ENCODE assay signal across 8 cellular contexts in genomic region chr3:126959921-126960603, GRCh38. TPM values are rescaled to one million over a fixed set of nuclear protein-coding genes. Genes with fewer than 3 reads are reported as not detected.
DNase-seq lines count a peak whose midpoint lies in the region; ATAC-seq and TF ChIP-seq lines count a peak whose summit lies in the region.

No MANE protein-coding gene starts in this region.

- intact Hi-C loops in Caco-2 (cut with micrococcal nuclease; ENCODE audit: unreplicated experiment) = no loop called here

- H3K4me3 Mint-ChIP-seq in Caco-2 (ENCODE audit: unreplicated experiment) = peak overlapping the region; percentile 5
- H3K4me3 Mint-ChIP-seq in neural progenitor cell = no peak overlapping the region
- no peak overlapping the region for H3K4me3 Mint-ChIP-seq in mesothelial cell of epicardium

- no peaks in the 10 kb centered on the region for H3F3A ChIP-seq in neural progenitor cell (ENCODE audit: low read depth)

- no peaks in the 10 kb centered on the region for H3K79me2 ChIP-seq in neural progenitor cell (ENCODE audit: low read depth)

- H3K4me3 ChIP-seq in Caco-2 (ENCODE audit: low read depth, low read length) = no peak overlapping the region
- no peak overlapping the region for H3K4me3 ChIP-seq in neural progenitor cell

- TF ChIP-seq CTCF in Caco-2 (IDR thresholded peaks at IDR 0.05; ENCODE audit: insufficient read depth in 1 of 2, low read depth in 1 of 2, low read length in 1 of 2, severe bottlenecking in 1 of 2, unreplicated experiment in 1 of 2) = no peak
- peak; percentile 44 for TF ChIP-seq CTCF in neural progenitor cell (IDR thresholded peaks at IDR 0.05)
- no peak for TF ChIP-seq CTCF in mesothelial cell of epicardium (IDR thresholded peaks at IDR 0.05; ENCODE audit: unreplicated experiment)
- TF ChIP-seq CTCF in omental fat pad (IDR thresholded peaks at IDR 0.05) = no peak

- DNase-seq in Caco-2 (no peak), NCI-H2081 treated with DMSO at 0.1 percent for 48 hours (lab: John Stamatoyannopoulos, UW) (peak; percentile 73), dermis microvascular lymphatic vessel endothelial cell (ENCODE audit: low read depth in 2 of 2) (peak; percentile 68 to 88), neural progenitor cell (ENCODE audit: low spot score) (peak; percentile 73), mesothelial cell of epicardium (ENCODE audit: low spot score in 2 of 2, unreplicated experiment in 2 of 2) (no peak), omental fat pad (ENCODE audit: low spot score) (no peak)
- no peak for DNase-seq in activated CD4-positive, alpha-beta T cell treated with anti-CD3 and anti-CD28 coated beads, Interleukin-2, amount 50 U/mL, for 4 hours
- no peak for DNase-seq in activated naive CD4-positive, alpha-beta T cell (lab: John Stamatoyannopoulos, UW)

- no peak overlapping the region for H3K4me2 ChIP-seq in neural progenitor cell

- ATAC-seq in omental fat pad (ENCODE audit: low FRiP score) = no peak

- H3K27me3 ChIP-seq in Caco-2 (replicated peaks; ENCODE audit: control insufficient read depth, insufficient read depth, low read length) (no peaks in the 10 kb centered on the region), neural progenitor cell (no peaks in the 10 kb centered on the region)

- H3K27ac Mint-ChIP-seq in Caco-2 (ENCODE audit: unreplicated experiment) (peak overlapping the region; percentile 6), neural progenitor cell (peak overlapping the region; percentile 90), mesothelial cell of epicardium (no peak overlapping the region)

- H3K27ac ChIP-seq in neural progenitor cell = no peak overlapping the region

- no peaks in the 10 kb centered on the region for H3K9me3 ChIP-seq in Caco-2
- H3K9me3 ChIP-seq in neural progenitor cell (ENCODE audit: low read depth) = no peaks in the 10 kb centered on the region

- POLR2A ChIA-PET in Caco-2 (lab: Charles Lee) = no interaction called here

- no peaks in the 10 kb centered on the region; the same call in 1 of the 2 replicates for H3K36me3 ChIP-seq in Caco-2 (ENCODE audit: control insufficient read depth, insufficient read depth, low read length)
- no peaks in the 10 kb centered on the region for H3K36me3 ChIP-seq in neural progenitor cell

- H3K4me1 ChIP-seq in Caco-2 (peaks cover 6% of the 10 kb centered on the region; the same call in 1 of the 2 replicates), neural progenitor cell (peaks cover 10% of the 10 kb centered on the region)

- no TSS peak for BruUV-seq in Caco-2 (replicated peaks; lab: Mats Ljungman, UMichigan)

- H3K27me3 Mint-ChIP-seq in Caco-2 (ENCODE audit: insufficient read depth, unreplicated experiment) (no peaks in the 10 kb centered on the region), neural progenitor cell (ENCODE audit: insufficient read depth, low read depth) (peaks cover 3% of the 10 kb centered on the region), mesothelial cell of epicardium (ENCODE audit: low read depth) (peaks cover 10% of the 10 kb centered on the region)

- no peak overlapping the region for H3K9ac ChIP-seq in neural progenitor cell

- H3K9me3 Mint-ChIP-seq in Caco-2 (ENCODE audit: unreplicated experiment) = no peaks in the 10 kb centered on the region
- no peaks in the 10 kb centered on the region for H3K9me3 Mint-ChIP-seq in neural progenitor cell
- H3K9me3 Mint-ChIP-seq in mesothelial cell of epicardium = no peaks in the 10 kb centered on the region

- CTCF ChIA-PET in Caco-2 (lab: Charles Lee) = interaction anchor here (1.3 to 1.7 kb wide), 3 partner anchors 109 to 213 kb away, joined by 3 to 5 read pairs (median 4); no protein-coding TSS in a partner anchor

- peaks cover 14% of the 10 kb centered on the region for H3K4me1 Mint-ChIP-seq in Caco-2 (ENCODE audit: low read depth, unreplicated experiment)
- peaks cover 17% of the 10 kb centered on the region for H3K4me1 Mint-ChIP-seq in neural progenitor cell
- H3K4me1 Mint-ChIP-seq in mesothelial cell of epicardium = peaks cover 3% of the 10 kb centered on the region

- H2AFZ ChIP-seq in neural progenitor cell (replicated peaks) = peak overlapping the region; percentile 20

- no peaks in the 10 kb centered on the region for H4K20me1 ChIP-seq in neural progenitor cell (ENCODE audit: low read depth)

- H3K36me3 Mint-ChIP-seq in Caco-2 (ENCODE audit: insufficient read depth, unreplicated experiment) = peaks cover 14% of the 10 kb centered on the region
- H3K36me3 Mint-ChIP-seq in neural progenitor cell = peaks cover 3% of the 10 kb centered on the region
- H3K36me3 Mint-ChIP-seq in mesothelial cell of epicardium = peaks cover 7% of the 10 kb centered on the region

RNA-seq across cellular contexts. Expression of gene PLXNA1, which starts 22.9 kb away (rescaled TPM):
- total RNA-seq in Caco-2 (2022) = 92.4 and 95.1 TPM in 2 replicates
- 14.1 and 21.7 TPM in 2 replicates for total RNA-seq in dermis microvascular lymphatic vessel endothelial cell
- total RNA-seq in neural progenitor cell (ENCODE audit: low replicate concordance) = 34.7 and 89.1 TPM in 2 replicates
- 50.1 to 55.2 TPM (median 54.2 TPM) in 3 replicates for total RNA-seq in mesothelial cell of epicardium
- 10 to 100 TPM; 21.7 to 56.4 (median 37.3) TPM for total RNA-seq in omental fat pad

Comparison
In these comparisons a context has a peak if more than half of its experiments do, and no peak if none do; other contexts are left out.
1. DNase-seq: peak in NCI-H2081 treated with DMSO at 0.1 percent for 48 hours (single experiment), dermis microvascular lymphatic vessel endothelial cell (2 of 2) and neural progenitor cell (single experiment); none in Caco-2 (0 of 2), activated CD4-positive, alpha-beta T cell treated with anti-CD3 and anti-CD28 coated beads, Interleukin-2, amount 50 U/mL, for 4 hours (0 of 2), mesothelial cell of epicardium (0 of 2), omental fat pad (single experiment) and activated naive CD4-positive, alpha-beta T cell (0 of 4).